ENCODE assay signal across 8 cellular contexts in genomic region chr2:85325466-85325811, GRCh38. TPM values are rescaled to one million over a fixed set of nuclear protein-coding genes. Genes with fewer than 3 reads are reported as not detected.
DNase-seq lines count a peak whose midpoint lies in the region; ATAC-seq and TF ChIP-seq lines count a peak whose summit lies in the region.

No MANE protein-coding gene starts in this region.

- peaks cover 13% of the 10 kb centered on the region for H3F3A ChIP-seq in smooth muscle cell (ENCODE audit: low read depth)

- H3K4me1 ChIP-seq in HAP-1 (peaks cover 15% of the 10 kb centered on the region), smooth muscle cell (ENCODE audit: low read depth) (peaks cover 30% of the 10 kb centered on the region)

- no peaks in the 10 kb centered on the region for H3K27me3 ChIP-seq in HAP-1 (ENCODE audit: low read depth)
- no peaks in the 10 kb centered on the region for H3K27me3 ChIP-seq in smooth muscle cell (ENCODE audit: low read depth)

- no peak for ATAC-seq in activated CD8-positive, alpha-beta T cell treated with anti-CD3 and anti-CD28 coated beads for 36 hours
- ATAC-seq in GM18502 (IDR thresholded peaks at IDR 0.05; ENCODE audit: poor library complexity, unreplicated experiment), result no peak

- no peaks in the 10 kb centered on the region for H3K9me3 Mint-ChIP-seq in activated CD8-positive, alpha-beta T cell treated with anti-CD3 and anti-CD28 coated beads for 36 hours
- H3K9me3 Mint-ChIP-seq in glutamatergic neuron (ENCODE audit: unreplicated experiment), result peaks cover 8% of the 10 kb centered on the region

- CTCF ChIA-PET in activated CD8-positive, alpha-beta T cell treated with anti-CD3 and anti-CD28 coated beads for 36 hours (lab: Charles Lee), result interaction anchor here (0.8 to 1.1 kb wide), 3 partner anchors 24 to 41 kb away, joined by 3 read pairs; partner anchors contain the start of gene ELMOD3

- no peaks in the 10 kb centered on the region for H3K27me3 Mint-ChIP-seq in activated CD8-positive, alpha-beta T cell treated with anti-CD3 and anti-CD28 coated beads for 36 hours
- H3K27me3 Mint-ChIP-seq in glutamatergic neuron (ENCODE audit: unreplicated experiment), result peaks cover 4% of the 10 kb centered on the region

- H3K4me1 Mint-ChIP-seq in activated CD8-positive, alpha-beta T cell treated with anti-CD3 and anti-CD28 coated beads for 36 hours (ENCODE audit: low read depth), result peaks cover 52% of the 10 kb centered on the region
- peaks cover 23% of the 10 kb centered on the region for H3K4me1 Mint-ChIP-seq in glutamatergic neuron (ENCODE audit: low read depth, unreplicated experiment)

- H3K36me3 ChIP-seq in HAP-1 (replicated peaks) (peaks cover 50% of the 10 kb centered on the region), smooth muscle cell (ENCODE audit: low read depth) (peaks cover 6% of the 10 kb centered on the region)

- peak overlapping the region; percentile 88 for H3K4me2 ChIP-seq in smooth muscle cell

- peaks cover 58% of the 10 kb centered on the region for H3K79me2 ChIP-seq in smooth muscle cell (ENCODE audit: low read depth)

- in situ Hi-C loops in HAP-1 (cut with MboI; ENCODE audit: low sequenced_read_pairs), result no loop called here

- peak overlapping the region; percentile 92 for H3K4me3 Mint-ChIP-seq in activated CD8-positive, alpha-beta T cell treated with anti-CD3 and anti-CD28 coated beads for 36 hours
- peak overlapping the region; percentile 99 for H3K4me3 Mint-ChIP-seq in glutamatergic neuron (ENCODE audit: unreplicated experiment)

- POLR2A ChIA-PET in activated CD8-positive, alpha-beta T cell treated with anti-CD3 and anti-CD28 coated beads for 36 hours (lab: Charles Lee), result interaction anchor here (1.5 to 7.8 kb wide), 7 partner anchors 12 to 274 kb away, joined by 5 to 59 read pairs (median 24); partner anchors contain the start of genes ELMOD3, MAT2A and RETSAT

- no peak for TF ChIP-seq CTCF in activated CD8-positive, alpha-beta T cell treated with anti-CD3 and anti-CD28 coated beads for 36 hours (IDR thresholded peaks at IDR 0.05)
- TF ChIP-seq CTCF in glutamatergic neuron (IDR thresholded peaks at IDR 0.05; ENCODE audit: partially characterized antibody, unreplicated experiment) (no peak), smooth muscle cell (IDR thresholded peaks at IDR 0.05; ENCODE audit: borderline replicate concordance, insufficient read depth, poor library complexity, severe bottlenecking) (no peak)

- peaks cover 75% of the 10 kb centered on the region for H3K36me3 Mint-ChIP-seq in activated CD8-positive, alpha-beta T cell treated with anti-CD3 and anti-CD28 coated beads for 36 hours (ENCODE audit: low read depth)
- peaks cover 9% of the 10 kb centered on the region for H3K36me3 Mint-ChIP-seq in glutamatergic neuron (ENCODE audit: unreplicated experiment)

- 88% methylated on average over 9 of the region's 9 CpGs for WGBS in smooth muscle cell (ENCODE audit: low lambda C conversion rate)

- H3K4me3 ChIP-seq in HAP-1 (peak overlapping the region; percentile 69), smooth muscle cell (peak overlapping the region; percentile 68)

- H2AFZ ChIP-seq in smooth muscle cell (ENCODE audit: low read depth), result no peak overlapping the region

- DNase-seq in HAP-1 (ENCODE audit: low spot score in 2 of 2) (no peak), glutamatergic neuron (no peak), smooth muscle cell (lab: John Stamatoyannopoulos, UW; ENCODE audit: unreplicated experiment) (no peak), NCI-H1092 (lab: John Stamatoyannopoulos, UW) (no peak), NCI-H226 (no peak), NCI-H2227 (lab: John Stamatoyannopoulos, UW; ENCODE audit: unreplicated experiment) (no peak)
- no peak for DNase-seq in activated CD8-positive, alpha-beta T cell treated with anti-CD3 and anti-CD28 coated beads for 36 hours

- peaks cover 65% of the 10 kb centered on the region for H4K20me1 ChIP-seq in smooth muscle cell (ENCODE audit: low read depth)

- H3K9ac ChIP-seq in smooth muscle cell (ENCODE audit: low read depth), result peak overlapping the region; percentile 23

- H3K9me3 ChIP-seq in HAP-1 (no peaks in the 10 kb centered on the region), smooth muscle cell (replicated peaks; ENCODE audit: low read depth) (no peaks in the 10 kb centered on the region)

- peak overlapping the region; percentile 100 for H3K27ac Mint-ChIP-seq in activated CD8-positive, alpha-beta T cell treated with anti-CD3 and anti-CD28 coated beads for 36 hours
- H3K27ac Mint-ChIP-seq in glutamatergic neuron (ENCODE audit: unreplicated experiment), result no peak overlapping the region

- intact Hi-C loops in activated CD8-positive, alpha-beta T cell treated with anti-CD3 and anti-CD28 coated beads for 36 hours (cut with micrococcal nuclease), result loop anchor here (10.0 kb wide), 1 partner anchor 219 kb away; no protein-coding TSS in a partner anchor

- H3K27ac ChIP-seq in smooth muscle cell (ENCODE audit: low read depth), result no peak overlapping the region

RNA-seq across cellular contexts. Expression of gene TGOLN2, which starts 2.4 kb away (rescaled TPM):
- total RNA-seq in activated CD8-positive, alpha-beta T cell treated with anti-CD3 and anti-CD28 coated beads for 36 hours, result 10 to 100 TPM; 62.8 to 64.0 TPM
- total RNA-seq in glutamatergic neuron (ENCODE audit: unreplicated experiment), result 47.1 TPM
- 51.4 and 52.0 TPM in 2 replicates for total RNA-seq in smooth muscle cell
- polyA plus RNA-seq in smooth muscle cell, result 34.4 and 37.1 TPM in 2 replicates

RNA-seq across cellular contexts. Expression of gene RETSAT, which starts 28.9 kb away (rescaled TPM):
- 10 to 100 TPM; 21.3 to 22.9 TPM for total RNA-seq in activated CD8-positive, alpha-beta T cell treated with anti-CD3 and anti-CD28 coated beads for 36 hours
- total RNA-seq in glutamatergic neuron (ENCODE audit: unreplicated experiment), result 39.4 TPM
- 24.1 and 29.9 TPM in 2 replicates for total RNA-seq in smooth muscle cell
- 17.9 and 20.6 TPM in 2 replicates for polyA plus RNA-seq in smooth muscle cell

RNA-seq across cellular contexts. Expression of gene ELMOD3, which starts 29.1 kb away (rescaled TPM):
- total RNA-seq in activated CD8-positive, alpha-beta T cell treated with anti-CD3 and anti-CD28 coated beads for 36 hours, result 10 to 100 TPM; 11.8 to 13.0 TPM
- total RNA-seq in glutamatergic neuron (ENCODE audit: unreplicated experiment), result 18.0 TPM
- 13.3 and 28.2 TPM in 2 replicates for total RNA-seq in smooth muscle cell
- polyA plus RNA-seq in smooth muscle cell, result 15.2 and 16.4 TPM in 2 replicates
